In genomic region chr3:63132456-63133250, GRCh38 we compare ENCODE assay signal across 28 cellular contexts.
"Had no signal": no experiment of that assay in that cellular context is flagged by ENCODE, and none has a peak within 500 bp of the region (broad histone marks: within the 10 kb centered on the region; RNA-seq: fewer than 3 reads in every experiment).

No MANE protein-coding gene starts in this region.

- H3K9me3 ChIP-seq: gastroesophageal sphincter, pancreas, prostate gland, sigmoid colon, vagina had no signal

- H3K4me2 ChIP-seq: smooth muscle cell had no signal

- ATAC-seq: activated CD4-positive, CD25-positive, alpha-beta regulatory T cell treated with anti-CD3 and anti-CD28 coated beads, Interleukin-2, amount 50 U/mL, for 24 hours; effector memory CD8-positive, alpha-beta T cell; gastroesophageal sphincter; left colon; pancreas; stimulated activated naive B cell treated with anti-CD40 and anti-IgM and Interleukin-4, amounts not matched to agents 10 μg/mL and 1 μg/mL and 100 μg/mL, for 72 hours had no signal

- H3K4me1 ChIP-seq: gastroesophageal sphincter, pancreas, prostate gland, sigmoid colon, vagina had no signal

- DNase-seq: activated CD4-positive, alpha-beta T cell treated with anti-CD3 and anti-CD28 coated beads for 48 hours; activated CD4-positive, alpha-beta T cell treated with anti-CD3 and anti-CD28 coated beads, Interleukin-2, amount 50 U/mL, for 48 hours; activated CD8-positive, alpha-beta memory T cell treated with anti-CD3 and anti-CD28 coated beads for 24 hours; activated effector memory CD4-positive, alpha-beta T cell treated with Interleukin-2 at 50 U/mL for 16 hours; activated naive CD4-positive, alpha-beta T cell treated with Interleukin-2 at 50 U/mL for 16 hours; anterior cingulate cortex; caudate nucleus; cortex of kidney; effector memory CD8-positive, alpha-beta T cell; erythroblast; hippocampal formation; left colon; mammary epithelial cell; naive B cell; nephron progenitor cell; pancreas; retina; sigmoid colon; stimulated activated CD4-positive, alpha-beta T cell treated with anti-CD3 and anti-CD28 coated beads, Interleukin-1b, Interleukin-23, amount 100 ng/mL, for 48 hours; stimulated activated CD4-positive, alpha-beta T cell treated with anti-CD3 and anti-CD28 coated beads, Interleukin-4, amount 100 ng/mL, for 4 hours; stimulated activated naive B cell treated with anti-CD40 and anti-IgM and Interleukin-4, amounts not matched to agents 10 μg/mL and 1 μg/mL and 100 μg/mL, for 72 hours; trophoblast cell had no signal

- FAIRE-seq: keratinocyte, pancreas had no signal

- H3K27ac ChIP-seq: gastroesophageal sphincter, pancreas, prostate gland, sigmoid colon, vagina had no signal

- H3K4me3 ChIP-seq: gastroesophageal sphincter, pancreas, prostate gland, sigmoid colon, smooth muscle cell, vagina had no signal

- H3K36me3 ChIP-seq: gastroesophageal sphincter, pancreas, prostate gland, sigmoid colon, vagina had no signal

- H3K27me3 ChIP-seq: gastroesophageal sphincter, pancreas, sigmoid colon, vagina had no signal
